In genomic region chr9:119701651-119702050, GRCh38 we compare ENCODE assay signal across 12 cellular contexts.
DNase-seq lines count a peak whose midpoint lies in the region; ATAC-seq, FAIRE-seq and TF ChIP-seq lines count a peak whose summit lies in the region.
"Had no signal": no experiment of that assay in that cellular context is flagged by ENCODE, and none has a peak within 500 bp of the region (broad histone marks: within the 10 kb centered on the region; RNA-seq: fewer than 3 reads in every experiment).

No MANE protein-coding gene starts in this region.

- no peak overlapping the region for H3K4me3 ChIP-seq in kidney (ENCODE audit: low read length in 2 of 2)

- no peak overlapping the region for H3K9ac ChIP-seq in kidney (ENCODE audit: low read length in 2 of 2)

- no peak for TF ChIP-seq CTCF in kidney (IDR thresholded peaks at IDR 0.05; ENCODE audit: borderline replicate concordance, extremely low read depth, insufficient read depth)

- no peaks in the 10 kb centered on the region for H3K36me3 ChIP-seq in kidney (ENCODE audit: control insufficient read depth in 1 of 2, insufficient read depth in 2 of 2, low read length in 2 of 2)

- peak; percentile 1 for DNase-seq in NCI-H146 (lab: John Stamatoyannopoulos, UW)
- DNase-seq in NCI-H146 treated with DMSO at 0.1 percent for 48 hours (lab: John Stamatoyannopoulos, UW; ENCODE audit: unreplicated experiment), result no peak
- peak; percentile 22 to 71 for DNase-seq in NCI-H2081 (lab: John Stamatoyannopoulos, UW)
- peak; percentile 15 for DNase-seq in NCI-H774 (lab: John Stamatoyannopoulos, UW)
- peak; percentile 63 for DNase-seq in cerebellum (ENCODE audit: low spot score)
- DNase-seq in kidney, result no peak
- DNase-seq in mesenteric fat pad (ENCODE audit: low spot score), result no peak
- DNase-seq: CD8-positive, alpha-beta memory T cell; DMS53 had no signal

- no peak overlapping the region for H3K27ac ChIP-seq in kidney (ENCODE audit: low read depth in 2 of 2, low read length in 2 of 2)
- H3K27ac ChIP-seq: 22Rv1 had no signal

- intact Hi-C loops in kidney (cut with DNase I), result no loop called here

- FAIRE-seq in kidney (lab: Jason Lieb, UNC), result no peak

- no peaks in the 10 kb centered on the region for H3K4me1 ChIP-seq in kidney (ENCODE audit: control insufficient read depth in 1 of 2, insufficient read depth in 1 of 2, low read depth in 1 of 2, low read length in 2 of 2)

- ATAC-seq in HG03571 (IDR thresholded peaks at IDR 0.05; ENCODE audit: unreplicated experiment), result no peak
- ATAC-seq: HCT116 had no signal

- H3K9me3 ChIP-seq in kidney (ENCODE audit: control insufficient read depth in 1 of 2, low read length in 2 of 2), result no peaks in the 10 kb centered on the region

Comparison
In these comparisons a context has a peak if more than half of its experiments do, and no peak if none do; other contexts are left out.
1. DNase-seq: peak in NCI-H146 (single experiment), NCI-H2081 (2 of 2), NCI-H774 (single experiment) and cerebellum (single experiment); none in NCI-H146 treated with DMSO at 0.1 percent for 48 hours (single experiment), kidney (single experiment) and mesenteric fat pad (single experiment).